In genomic region chr3:125163739-125164601, GRCh38 we compare ENCODE assay signal across 9 cellular contexts. TPM values are rescaled to one million over a fixed set of nuclear protein-coding genes. Genes with fewer than 3 reads are reported as not detected.
DNase-seq lines count a peak whose midpoint lies in the region; ATAC-seq and TF ChIP-seq lines count a peak whose summit lies in the region.
"Had no signal": no experiment of that assay in that cellular context is flagged by ENCODE, and none has a peak within 500 bp of the region (broad histone marks: within the 10 kb centered on the region; RNA-seq: fewer than 3 reads in every experiment).

No MANE protein-coding gene starts in this region.

- ATAC-seq in GM21423 (IDR thresholded peaks at IDR 0.05; ENCODE audit: unreplicated experiment), result peak; percentile 51
- ATAC-seq in Panc1, result peak; percentile 71
- ATAC-seq in HG02870 (IDR thresholded peaks at IDR 0.05; ENCODE audit: unreplicated experiment), result no peak

- in situ Hi-C loops in Panc1 (cut with HindIII; ENCODE audit: low pct_unique_long_range_greater_than_20kb, low sequenced_read_pairs), result no loop called here

- no peaks in the 10 kb centered on the region for H3K27me3 ChIP-seq in Panc1 (ENCODE audit: control insufficient read depth, insufficient read depth, low read length)

- no peaks in the 10 kb centered on the region for H3K36me3 ChIP-seq in Panc1 (ENCODE audit: control insufficient read depth, insufficient read depth, low read length)

- no peaks in the 10 kb centered on the region for H3K9me3 ChIP-seq in Panc1 (ENCODE audit: control insufficient read depth, insufficient read depth, low read depth, low read length)

- BruUV-seq in Panc1 (replicated peaks; lab: Mats Ljungman, UMichigan), result no TSS peak

- CTCF ChIA-PET in Panc1 (lab: Charles Lee), result interaction anchor here (0.5 to 0.9 kb wide), 2 partner anchors 14 to 107 kb away, joined by 3 read pairs; no protein-coding TSS in a partner anchor

- POLR2A ChIA-PET in Panc1 (lab: Charles Lee), result interaction anchor here (0.7 kb wide), 1 partner anchor 10 kb away, joined by 4 read pairs; no protein-coding TSS in a partner anchor

- no peak overlapping the region for H3K4me3 ChIP-seq in Panc1 (ENCODE audit: low read depth in 2 of 2, low read length in 2 of 2)

- DNase-seq in AML-193 (lab: John Stamatoyannopoulos, UW) (peak; percentile 39 to 44), Panc1 (ENCODE audit: low read depth, low spot score) (peak; percentile 8), iPS-NIHi11 (ENCODE audit: low spot score) (peak; percentile 64), midbrain (lab: John Stamatoyannopoulos, UW) (no peak)
- no peak for DNase-seq in stimulated activated CD4-positive, alpha-beta T cell treated with anti-CD3 and anti-CD28 coated beads, Interleukin-1b, Interleukin-23, amount 100 ng/mL, for 48 hours
- no peak for DNase-seq in stimulated activated naive CD4-positive, alpha-beta T cell (lab: John Stamatoyannopoulos, UW)
- DNase-seq: NCI-H187 treated with DMSO at 0.1 percent for 48 hours had no signal

- intact Hi-C loops in Panc1 (cut with micrococcal nuclease; ENCODE audit: unreplicated experiment), result no loop called here

- TF ChIP-seq CTCF in Panc1 (IDR thresholded peaks at IDR 0.05), result peak; percentile 33; the same call in 1 of the 2 replicates

- H3K27ac ChIP-seq in Panc1 (ENCODE audit: low read length), result peak overlapping the region; percentile 65; the same call in 1 of the 2 replicates

- peaks cover 3% of the 10 kb centered on the region; the same call in 1 of the 2 replicates for H3K4me1 ChIP-seq in Panc1 (ENCODE audit: control insufficient read depth, insufficient read depth, low read length)

RNA-seq across cellular contexts. Expression of gene SLC12A8, which starts 48.6 kb away (rescaled TPM):
- 7.0 TPM for total RNA-seq in Panc1 (2021; ENCODE audit: unreplicated experiment)
- 3.1 TPM for polyA plus RNA-seq in Panc1 (2012; ENCODE audit: insufficient read length)

Comparison
In these comparisons a context has a peak if more than half of its experiments do, and no peak if none do; other contexts are left out.
1. DNase-seq: peak in AML-193 (2 of 2), Panc1 (single experiment) and iPS-NIHi11 (single experiment); none in stimulated activated CD4-positive, alpha-beta T cell treated with anti-CD3 and anti-CD28 coated beads, Interleukin-1b, Interleukin-23, amount 100 ng/mL, for 48 hours (single experiment), midbrain (single experiment) and stimulated activated naive CD4-positive, alpha-beta T cell (0 of 6).